In the genomic region with DNA sequence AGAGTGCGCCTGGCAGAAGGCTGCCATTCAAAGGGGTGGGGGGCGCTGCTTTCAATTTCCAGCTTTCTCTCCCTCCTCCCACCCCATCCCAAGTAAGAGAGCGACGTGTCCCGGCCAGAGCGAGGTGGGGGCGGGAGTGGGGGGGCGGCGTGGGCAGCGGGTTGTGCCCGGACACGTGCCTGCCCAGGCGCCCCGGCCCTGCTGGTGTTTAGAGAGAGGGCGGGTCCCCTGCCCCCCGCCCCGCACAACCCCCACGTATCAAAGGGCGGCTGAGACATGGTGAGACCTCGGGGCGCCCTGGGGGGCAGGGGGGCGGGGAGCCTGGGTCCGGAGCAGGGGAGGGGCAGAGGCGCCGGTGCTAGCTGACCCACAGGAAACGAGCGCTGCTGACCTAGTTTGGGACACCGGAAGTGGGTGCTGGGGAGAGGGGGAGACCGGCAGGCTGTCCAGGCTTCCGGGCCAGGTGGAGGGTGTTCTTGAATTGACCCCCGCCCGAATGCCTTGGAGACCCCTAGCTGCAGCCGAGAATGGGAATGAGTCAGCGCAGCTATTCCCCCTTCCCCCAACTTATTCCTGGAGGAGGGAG, we compare ENCODE assay signal across 8 cellular contexts. TPM values are rescaled to one million over a fixed set of nuclear protein-coding genes. Genes with fewer than 3 reads are reported as not detected.
DNase-seq lines count a peak whose midpoint lies in the region; ATAC-seq and TF ChIP-seq lines count a peak whose summit lies in the region.

No MANE protein-coding gene starts in this region.

- H3K79me1 ChIP-seq in neuronal stem cell (ENCODE audit: low read depth, low read length) = peaks cover 12% of the 10 kb centered on the region

- no peak for TF ChIP-seq CTCF in CD8-positive, alpha-beta T cell (IDR thresholded peaks at IDR 0.05)
- no peak for TF ChIP-seq CTCF in glutamatergic neuron (IDR thresholded peaks at IDR 0.05; ENCODE audit: partially characterized antibody, unreplicated experiment)

- peak overlapping the region; percentile 85 for H4K91ac ChIP-seq in neuronal stem cell (ENCODE audit: low read depth, low read length, poor library complexity)

- H3K9ac ChIP-seq in HUES48 (ENCODE audit: low read depth, low read length) (peak overlapping the region; percentile 64; the same call in 1 of the 2 replicates), neuronal stem cell (ENCODE audit: low read depth, low read length, poor library complexity) (peak overlapping the region; percentile 85)

- peaks cover 59% of the 10 kb centered on the region for H3K4me1 Mint-ChIP-seq in CD8-positive, alpha-beta T cell (ENCODE audit: low read depth)
- H3K4me1 Mint-ChIP-seq in activated T-helper 1 cell treated with anti-CD3 and anti-CD28 coated beads, Interleukin-12 subunit alpha, Interleukin-12 subunit beta, Interleukin-2, Interleukin-4 antibody, amounts not matched to agents 30 ng/mL and 10 ng/mL and 1 ng/mL, durations not matched to agents 14 hours and 24 hours and 36 hours (ENCODE audit: low read depth) = peaks cover 48% of the 10 kb centered on the region
- H3K4me1 Mint-ChIP-seq in glutamatergic neuron (ENCODE audit: low read depth, unreplicated experiment) = peaks cover 10% of the 10 kb centered on the region

- peak overlapping the region; percentile 94 for H3K14ac ChIP-seq in neuronal stem cell (ENCODE audit: low read length)

- POLR2A ChIA-PET in CD8-positive, alpha-beta T cell (lab: Charles Lee) = interaction anchor here (1.0 to 2.4 kb wide), 5 partner anchors 9 to 28 kb away, joined by 3 to 7 read pairs (median 5); partner anchors contain the start of gene FLAD1

- peak overlapping the region; percentile 80 for H3K23ac ChIP-seq in neuronal stem cell (ENCODE audit: low read depth, low read length, poor library complexity)

- H3K27me3 Mint-ChIP-seq in CD8-positive, alpha-beta T cell (ENCODE audit: low read depth) = no peaks in the 10 kb centered on the region
- H3K27me3 Mint-ChIP-seq in activated T-helper 1 cell treated with anti-CD3 and anti-CD28 coated beads, Interleukin-12 subunit alpha, Interleukin-12 subunit beta, Interleukin-2, Interleukin-4 antibody, amounts not matched to agents 30 ng/mL and 10 ng/mL and 1 ng/mL, durations not matched to agents 14 hours and 24 hours and 36 hours (ENCODE audit: insufficient read depth) = peaks cover 2% of the 10 kb centered on the region
- H3K27me3 Mint-ChIP-seq in glutamatergic neuron (ENCODE audit: unreplicated experiment) = peaks cover 10% of the 10 kb centered on the region

- no peak for ATAC-seq in CD8-positive, alpha-beta T cell
- ATAC-seq in GM18867 (IDR thresholded peaks at IDR 0.05; ENCODE audit: unreplicated experiment) (no peak), GM18519 (IDR thresholded peaks at IDR 0.05; ENCODE audit: low FRiP score, unreplicated experiment) (no peak)

- no peak overlapping the region for H4K8ac ChIP-seq in neuronal stem cell (ENCODE audit: low read depth, low read length)

- H3K18ac ChIP-seq in neuronal stem cell (ENCODE audit: low read length) = peak overlapping the region; percentile 97

- no peaks in the 10 kb centered on the region for H3K9me3 ChIP-seq in CD8-positive, alpha-beta T cell (ENCODE audit: low read length)
- H3K9me3 ChIP-seq in HUES48 (ENCODE audit: control insufficient read depth, insufficient read depth, low read length) (no peaks in the 10 kb centered on the region), neuronal stem cell (replicated peaks in 1 of 2; ENCODE audit: control insufficient read depth in 2 of 2, insufficient read depth in 1 of 2, low read depth in 1 of 2, low read length in 2 of 2) (no peaks in the 10 kb centered on the region)

- H3K27ac ChIP-seq in CD8-positive, alpha-beta T cell (ENCODE audit: low read depth, low read length) = no peak overlapping the region
- H3K27ac ChIP-seq in HUES48 (ENCODE audit: low read depth, low read length) (peak overlapping the region; percentile 81), neuronal stem cell (replicated peaks; ENCODE audit: low read length) (peak overlapping the region; percentile 40)

- peak overlapping the region; percentile 72 for H2AK5ac ChIP-seq in neuronal stem cell (ENCODE audit: low read depth, low read length)

- H3K36me3 ChIP-seq in CD8-positive, alpha-beta T cell (ENCODE audit: insufficient read depth, low read length) = no peaks in the 10 kb centered on the region
- H3K36me3 ChIP-seq in HUES48 (ENCODE audit: control insufficient read depth, insufficient read depth, low read length) = no peaks in the 10 kb centered on the region
- no peaks in the 10 kb centered on the region for H3K36me3 ChIP-seq in neuronal stem cell (replicated peaks in 1 of 2; ENCODE audit: control insufficient read depth in 2 of 2, insufficient read depth in 2 of 2, low read length in 2 of 2)

- intact Hi-C loops in CD8-positive, alpha-beta T cell (cut with DNase I, micrococcal nuclease) = loop anchor here (2.0 to 5.0 kb wide), 7 partner anchors 47 to 1048 kb away; partner anchors contain the start of genes ADAM15 (in 1 of the 2), EFNA4 (in 1 of the 2), LAMTOR2 (in 1 of the 2) and SLC50A1 (in 1 of the 2)
- intact Hi-C loops in activated T-helper 1 cell treated with anti-CD3 and anti-CD28 coated beads, Interleukin-12 subunit alpha, Interleukin-12 subunit beta, Interleukin-2, Interleukin-4 antibody, amounts not matched to agents 30 ng/mL and 10 ng/mL and 1 ng/mL, durations not matched to agents 14 hours and 24 hours and 36 hours (cut with micrococcal nuclease) = loop anchor here (5.0 kb wide), 2 partner anchors 318 to 597 kb away; partner anchors contain the start of genes IL6R and RUSC1

- DNase-seq in CD8-positive, alpha-beta T cell = no peak
- no peak for DNase-seq in activated T-helper 1 cell treated with anti-CD3 and anti-CD28 coated beads, Interleukin-12 subunit alpha, Interleukin-12 subunit beta, Interleukin-2, Interleukin-4 antibody, amounts not matched to agents 30 ng/mL and 10 ng/mL and 1 ng/mL, durations not matched to agents 14 hours and 24 hours and 36 hours (ENCODE audit: low spot score)
- DNase-seq in glutamatergic neuron = peak; percentile 55
- DNase-seq in neuronal stem cell (ENCODE audit: low spot score) = no peak
- no peak for DNase-seq in mucosa of gallbladder (ENCODE audit: low spot score)

- H3K4me3 ChIP-seq in CD8-positive, alpha-beta T cell (ENCODE audit: low read depth, low read length) = peak overlapping the region; percentile 66
- peak overlapping the region; percentile 84 for H3K4me3 ChIP-seq in HUES48 (ENCODE audit: low read depth, low read length)
- peak overlapping the region; percentile 89 to 90 for H3K4me3 ChIP-seq in neuronal stem cell (ENCODE audit: low read length in 2 of 2)

- peak overlapping the region; percentile 84 for H2AFZ ChIP-seq in neuronal stem cell (ENCODE audit: low read length)

- no peaks in the 10 kb centered on the region for H3K27me3 ChIP-seq in CD8-positive, alpha-beta T cell (ENCODE audit: insufficient read depth, low read length)
- H3K27me3 ChIP-seq in HUES48 (ENCODE audit: control insufficient read depth, insufficient read depth, low read length) (no peaks in the 10 kb centered on the region), neuronal stem cell (ENCODE audit: control insufficient read depth in 3 of 3, insufficient read depth in 3 of 3, low read depth in 1 of 3, low read length in 3 of 3) (no peaks in the 10 kb centered on the region)

- H2BK15ac ChIP-seq in neuronal stem cell (ENCODE audit: low read length) = peak overlapping the region; percentile 69

- H3K4ac ChIP-seq in neuronal stem cell (ENCODE audit: low read length) = peak overlapping the region; percentile 95

- CTCF ChIA-PET in CD8-positive, alpha-beta T cell (lab: Charles Lee) = interaction anchor here (1.0 to 2.0 kb wide), 5 partner anchors 11 to 42 kb away, joined by 3 to 12 read pairs (median 5); partner anchors contain the start of genes FLAD1 and PYGO2

- H3K36me3 Mint-ChIP-seq in CD8-positive, alpha-beta T cell = peaks cover 2% of the 10 kb centered on the region
- H3K36me3 Mint-ChIP-seq in activated T-helper 1 cell treated with anti-CD3 and anti-CD28 coated beads, Interleukin-12 subunit alpha, Interleukin-12 subunit beta, Interleukin-2, Interleukin-4 antibody, amounts not matched to agents 30 ng/mL and 10 ng/mL and 1 ng/mL, durations not matched to agents 14 hours and 24 hours and 36 hours (ENCODE audit: low read depth) = peaks cover 14% of the 10 kb centered on the region
- H3K36me3 Mint-ChIP-seq in glutamatergic neuron (ENCODE audit: unreplicated experiment) = no peaks in the 10 kb centered on the region

- peaks cover 72% of the 10 kb centered on the region for H3K4me1 ChIP-seq in CD8-positive, alpha-beta T cell (ENCODE audit: insufficient read depth, low read length)
- peaks cover 14% of the 10 kb centered on the region for H3K4me1 ChIP-seq in HUES48 (ENCODE audit: control insufficient read depth, insufficient read depth, low read length)
- peaks cover 22% of the 10 kb centered on the region in 2 donors for H3K4me1 ChIP-seq in neuronal stem cell (ENCODE audit: control insufficient read depth in 2 of 2, insufficient read depth in 1 of 2, low read depth in 1 of 2, low read length in 2 of 2)

- peak overlapping the region; percentile 94 for H2BK120ac ChIP-seq in neuronal stem cell (ENCODE audit: low read depth, low read length)

- no CpG with 5 or more reads among the region's 34 CpGs for WGBS in neuronal stem cell (ENCODE audit: extremely low coverage in 2 of 2, insufficient read length in 2 of 2, insufficient replicate concordance in 1 of 2), 2 donors

- H2BK12ac ChIP-seq in neuronal stem cell (ENCODE audit: low read length) = peak overlapping the region; percentile 3

- peak overlapping the region; percentile 99 for H3K4me2 ChIP-seq in neuronal stem cell (ENCODE audit: insufficient read depth, low read length, poor library complexity, severe bottlenecking)

- H3K4me3 Mint-ChIP-seq in CD8-positive, alpha-beta T cell = peak overlapping the region; percentile 89
- peak overlapping the region; percentile 98 for H3K4me3 Mint-ChIP-seq in activated T-helper 1 cell treated with anti-CD3 and anti-CD28 coated beads, Interleukin-12 subunit alpha, Interleukin-12 subunit beta, Interleukin-2, Interleukin-4 antibody, amounts not matched to agents 30 ng/mL and 10 ng/mL and 1 ng/mL, durations not matched to agents 14 hours and 24 hours and 36 hours
- peak overlapping the region; percentile 93 for H3K4me3 Mint-ChIP-seq in glutamatergic neuron (ENCODE audit: unreplicated experiment)

- no peaks in the 10 kb centered on the region for H3K9me3 Mint-ChIP-seq in CD8-positive, alpha-beta T cell
- no peaks in the 10 kb centered on the region for H3K9me3 Mint-ChIP-seq in activated T-helper 1 cell treated with anti-CD3 and anti-CD28 coated beads, Interleukin-12 subunit alpha, Interleukin-12 subunit beta, Interleukin-2, Interleukin-4 antibody, amounts not matched to agents 30 ng/mL and 10 ng/mL and 1 ng/mL, durations not matched to agents 14 hours and 24 hours and 36 hours
- peaks cover 4% of the 10 kb centered on the region for H3K9me3 Mint-ChIP-seq in glutamatergic neuron (ENCODE audit: unreplicated experiment)

- peak overlapping the region; percentile 82 for H3K27ac Mint-ChIP-seq in CD8-positive, alpha-beta T cell
- peak overlapping the region; percentile 97 for H3K27ac Mint-ChIP-seq in activated T-helper 1 cell treated with anti-CD3 and anti-CD28 coated beads, Interleukin-12 subunit alpha, Interleukin-12 subunit beta, Interleukin-2, Interleukin-4 antibody, amounts not matched to agents 30 ng/mL and 10 ng/mL and 1 ng/mL, durations not matched to agents 14 hours and 24 hours and 36 hours
- H3K27ac Mint-ChIP-seq in glutamatergic neuron (ENCODE audit: unreplicated experiment) = peak overlapping the region; percentile 89

- H2BK5ac ChIP-seq in neuronal stem cell (ENCODE audit: low read length) = peak overlapping the region; percentile 97

RNA-seq across cellular contexts. Expression of gene ZBTB7B, which starts 1.3 kb away (rescaled TPM):
- total RNA-seq in CD8-positive, alpha-beta T cell = 1 to 10 TPM; 6.9 to 7.1 TPM
- total RNA-seq in activated T-helper 1 cell treated with anti-CD3 and anti-CD28 coated beads, Interleukin-12 subunit alpha, Interleukin-12 subunit beta, Interleukin-2, Interleukin-4 antibody, amounts not matched to agents 30 ng/mL and 10 ng/mL and 1 ng/mL, durations not matched to agents 14 hours and 24 hours and 36 hours = 166 and 172 TPM in 2 replicates
- total RNA-seq in glutamatergic neuron (ENCODE audit: unreplicated experiment) (8.1 TPM), mucosa of gallbladder (122 TPM)
- polyA plus RNA-seq in neuronal stem cell (2013, experiment 1 of 2) = 5.5 TPM
- polyA plus RNA-seq in neuronal stem cell (2013, experiment 2 of 2) = 5.6 TPM

RNA-seq across cellular contexts. Expression of gene LENEP, which starts 10.5 kb away (rescaled TPM):
- not detected for total RNA-seq in CD8-positive, alpha-beta T cell
- 1.5 and 1.8 TPM in 2 replicates for total RNA-seq in activated T-helper 1 cell treated with anti-CD3 and anti-CD28 coated beads, Interleukin-12 subunit alpha, Interleukin-12 subunit beta, Interleukin-2, Interleukin-4 antibody, amounts not matched to agents 30 ng/mL and 10 ng/mL and 1 ng/mL, durations not matched to agents 14 hours and 24 hours and 36 hours
- total RNA-seq in glutamatergic neuron (ENCODE audit: unreplicated experiment) = 1.3 TPM
- not detected for polyA plus RNA-seq in neuronal stem cell (2013, experiment 1 of 2)
- 0.10 TPM for polyA plus RNA-seq in neuronal stem cell (2013, experiment 2 of 2)
- not detected for total RNA-seq in mucosa of gallbladder

RNA-seq across cellular contexts. Expression of gene FLAD1, which starts 20.7 kb away (rescaled TPM):
- total RNA-seq in CD8-positive, alpha-beta T cell = 10 to 100 TPM; 17.4 to 19.0 TPM
- 69.2 and 74.3 TPM in 2 replicates for total RNA-seq in activated T-helper 1 cell treated with anti-CD3 and anti-CD28 coated beads, Interleukin-12 subunit alpha, Interleukin-12 subunit beta, Interleukin-2, Interleukin-4 antibody, amounts not matched to agents 30 ng/mL and 10 ng/mL and 1 ng/mL, durations not matched to agents 14 hours and 24 hours and 36 hours
- total RNA-seq in glutamatergic neuron (ENCODE audit: unreplicated experiment) (68.8 TPM), mucosa of gallbladder (37.9 TPM)
- polyA plus RNA-seq in neuronal stem cell (2013, experiment 1 of 2) = 42.3 TPM
- 41.1 TPM for polyA plus RNA-seq in neuronal stem cell (2013, experiment 2 of 2)

RNA-seq across cellular contexts. Expression of gene CKS1B, which starts 29.4 kb away (rescaled TPM):
- total RNA-seq in CD8-positive, alpha-beta T cell = 1 to 10 TPM; 2.3 to 2.9 TPM
- 151 and 158 TPM in 2 replicates for total RNA-seq in activated T-helper 1 cell treated with anti-CD3 and anti-CD28 coated beads, Interleukin-12 subunit alpha, Interleukin-12 subunit beta, Interleukin-2, Interleukin-4 antibody, amounts not matched to agents 30 ng/mL and 10 ng/mL and 1 ng/mL, durations not matched to agents 14 hours and 24 hours and 36 hours
- total RNA-seq in glutamatergic neuron (ENCODE audit: unreplicated experiment) = 22.8 TPM
- polyA plus RNA-seq in neuronal stem cell (2013, experiment 1 of 2) = 629 TPM
- polyA plus RNA-seq in neuronal stem cell (2013, experiment 2 of 2) = 633 TPM
- 27.1 TPM for total RNA-seq in mucosa of gallbladder

RNA-seq across cellular contexts. Expression of gene DCST2, which starts 29.7 kb away (rescaled TPM):
- total RNA-seq in CD8-positive, alpha-beta T cell = under 1 TPM; 0.52 to 0.61 TPM
- 0.26 and 0.27 TPM in 2 replicates for total RNA-seq in activated T-helper 1 cell treated with anti-CD3 and anti-CD28 coated beads, Interleukin-12 subunit alpha, Interleukin-12 subunit beta, Interleukin-2, Interleukin-4 antibody, amounts not matched to agents 30 ng/mL and 10 ng/mL and 1 ng/mL, durations not matched to agents 14 hours and 24 hours and 36 hours
- total RNA-seq in glutamatergic neuron (ENCODE audit: unreplicated experiment) (0.64 TPM), mucosa of gallbladder (1.0 TPM)
- 2.7 TPM for polyA plus RNA-seq in neuronal stem cell (2013, experiment 1 of 2)
- 2.2 TPM for polyA plus RNA-seq in neuronal stem cell (2013, experiment 2 of 2)

Comparison
In these comparisons a context has a peak if more than half of its experiments do, and no peak if none do; other contexts are left out.
1. RNA of gene ZBTB7B, which starts 1.3 kb away (total RNA-seq): 166 to 172 TPM in activated T-helper 1 cell treated with anti-CD3 and anti-CD28 coated beads, Interleukin-12 subunit alpha, Interleukin-12 subunit beta, Interleukin-2, Interleukin-4 antibody, amounts not matched to agents 30 ng/mL and 10 ng/mL and 1 ng/mL, durations not matched to agents 14 hours and 24 hours and 36 hours and 122 TPM in mucosa of gallbladder (single experiment); 8.1 TPM in glutamatergic neuron (single experiment) and 6.9 to 7.1 TPM in CD8-positive, alpha-beta T cell; every median in the first group is over 10 times any median in the second.
2. Peak in every context shown above with its lines, with median percentiles within 50 percentile points of each other: H3K4me3 ChIP-seq, H3K27ac Mint-ChIP-seq and H3K4me3 Mint-ChIP-seq.